ENCODE assay signal across 29 cellular contexts in the genomic region with DNA sequence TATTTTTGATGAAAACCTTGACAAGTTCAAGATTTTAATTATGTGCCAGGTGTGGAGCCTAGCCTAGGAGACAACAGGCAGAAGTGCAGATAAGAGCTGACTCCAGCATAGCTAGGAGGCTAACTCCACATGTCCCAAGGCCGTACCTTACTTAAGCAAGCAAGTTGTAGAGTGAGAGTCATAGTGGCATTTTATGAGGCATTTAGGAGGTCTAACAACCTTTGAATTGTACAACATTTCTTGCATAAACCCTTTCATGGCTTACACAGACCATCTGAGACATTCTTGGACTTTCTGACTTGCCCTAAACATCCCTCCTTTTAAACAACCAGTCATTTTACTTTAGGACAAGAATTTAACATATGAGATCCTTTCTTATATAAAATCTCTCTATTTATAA.
"Had no signal": no experiment of that assay in that cellular context is flagged by ENCODE, and none has a peak within 500 bp of the region (broad histone marks: within the 10 kb centered on the region; RNA-seq: fewer than 3 reads in every experiment).

No MANE protein-coding gene starts in this region.

- H3K9me3 ChIP-seq: Peyer's patch had no signal

- DNase-seq: Kasumi-1, MG63, NCI-H1048, NCI-H1092 treated with DMSO at 0.1 percent for 48 hours, NCI-H1105 treated with DMSO at 0.1 percent for 48 hours, NCI-H1417, NCI-H1436, NCI-H146, NCI-H1694, NCI-H187, NCI-H1930, NCI-H2029 treated with DMSO at 0.1 percent for 48 hours, NCI-H2081 treated with DMSO at 0.1 percent for 48 hours, NCI-H2107, NCI-H2171, NCI-H226, NCI-H446 treated with DMSO at 0.1 percent for 48 hours, NCI-H510A, NCI-H524, NCI-H526, NCI-H69, NCI-H748 treated with DMSO at 0.1 percent for 48 hours, Peyer's patch, Right ventricle myocardium superior, RPMI8226, SHP77 treated with DMSO at 0.1 percent for 48 hours, SK-N-SH, SW 1271 had no signal

- H3K36me3 ChIP-seq: MG63, Peyer's patch, SJSA1 had no signal

- H3K27ac ChIP-seq: Peyer's patch, SJSA1 had no signal

- H3K27me3 ChIP-seq: MG63, Peyer's patch, SJSA1 had no signal

- H3K4me2 ChIP-seq: SK-N-SH had no signal

- H3K9ac ChIP-seq: SK-N-SH had no signal

- H3K4me3 ChIP-seq: MG63, Peyer's patch, SJSA1 had no signal

- H3K4me1 ChIP-seq: Peyer's patch, SJSA1 had no signal
